12 cellular contexts compared by ENCODE assay signal in genomic region chr11:131884461-131885073, GRCh38.
DNase-seq lines count a peak whose midpoint lies in the region; ATAC-seq and TF ChIP-seq lines count a peak whose summit lies in the region.
"Had no signal": no experiment of that assay in that cellular context is flagged by ENCODE, and none has a peak within 500 bp of the region (broad histone marks: within the 10 kb centered on the region; RNA-seq: fewer than 3 reads in every experiment).

No MANE protein-coding gene starts in this region.

- in situ Hi-C loops in HAP-1 (cut with MboI; ENCODE audit: low sequenced_read_pairs), result no loop called here

- H3K4me1 ChIP-seq in endodermal cell (ENCODE audit: control insufficient read depth, insufficient read depth, low read length) (peaks cover 4% of the 10 kb centered on the region), HAP-1 (no peaks in the 10 kb centered on the region)
- H3K4me1 ChIP-seq: lower lobe of right lung had no signal

- no peak overlapping the region for H3K9ac ChIP-seq in endodermal cell (ENCODE audit: extremely low read depth, low read length, poor library complexity, severe bottlenecking)

- H3K27me3 ChIP-seq in endodermal cell (ENCODE audit: control insufficient read depth, insufficient read depth, low read length, poor library complexity, severe bottlenecking) (peaks cover 51% of the 10 kb centered on the region), HAP-1 (ENCODE audit: low read depth) (no peaks in the 10 kb centered on the region)
- H3K27me3 ChIP-seq: uterus had no signal

- H3K9me3 ChIP-seq in endodermal cell (ENCODE audit: control insufficient read depth, low read length) (no peaks in the 10 kb centered on the region), HAP-1 (no peaks in the 10 kb centered on the region)
- H3K9me3 ChIP-seq: lower lobe of right lung, uterus had no signal

- H3K4me3 Mint-ChIP-seq in endodermal cell, result no peak overlapping the region
- H3K4me3 Mint-ChIP-seq in T-helper 2 cell treated with Interferon-gamma antibody and Interleukin-4, amounts not matched to agents 5 μg/mL and 100 μg/mL, for 36 hours, result no peak overlapping the region
- H3K4me3 Mint-ChIP-seq: B cell had no signal

- 91 to 92% methylated on average over 5 to 8 of the region's 8 CpGs for WGBS in endodermal cell (ENCODE audit: insufficient coverage in 1 of 2, insufficient read length in 1 of 2), 2 experiments
- WGBS in lower leg skin, 2 donors, result 77 to 78% methylated on average over 8 of the region's 8 CpGs

- ATAC-seq in GM18517 (IDR thresholded peaks at IDR 0.05; ENCODE audit: unreplicated experiment) (peak; percentile 63), GM21576 (IDR thresholded peaks at IDR 0.05; ENCODE audit: unreplicated experiment) (peak; percentile 52), HG03354 (IDR thresholded peaks at IDR 0.05; ENCODE audit: poor library complexity, severe bottlenecking, unreplicated experiment) (peak; percentile 76)
- no peak for ATAC-seq in activated CD4-positive, CD25-positive, alpha-beta regulatory T cell treated with anti-CD3 and anti-CD28 coated beads, Interleukin-2, amount 50 U/mL, for 24 hours
- ATAC-seq: lower lobe of right lung had no signal

- intact Hi-C loops in lower leg skin (cut with DNase I; ENCODE audit: low total_unique reads), result no loop called here

- H3K27me3 Mint-ChIP-seq in endodermal cell (ENCODE audit: insufficient read depth), result peaks cover 58% of the 10 kb centered on the region
- H3K27me3 Mint-ChIP-seq in T-helper 2 cell treated with Interferon-gamma antibody and Interleukin-4, amounts not matched to agents 5 μg/mL and 100 μg/mL, for 36 hours (ENCODE audit: low read depth), result no peaks in the 10 kb centered on the region
- H3K27me3 Mint-ChIP-seq: B cell had no signal

- H3K4me3 ChIP-seq in endodermal cell (ENCODE audit: low read length) (no peak overlapping the region), lower leg skin (ENCODE audit: low read depth, poor library complexity, severe bottlenecking) (no peak overlapping the region), HAP-1 (no peak overlapping the region)
- H3K4me3 ChIP-seq: lower lobe of right lung, uterus had no signal

- TF ChIP-seq POLR2A in lower leg skin (IDR thresholded peaks at IDR 0.05), result no peak

- H3K4me1 Mint-ChIP-seq in endodermal cell, result peaks cover 11% of the 10 kb centered on the region
- H3K4me1 Mint-ChIP-seq in T-helper 2 cell treated with Interferon-gamma antibody and Interleukin-4, amounts not matched to agents 5 μg/mL and 100 μg/mL, for 36 hours (ENCODE audit: low read depth), result no peaks in the 10 kb centered on the region
- H3K4me1 Mint-ChIP-seq: B cell had no signal

- no peak overlapping the region for H3K27ac ChIP-seq in endodermal cell (ENCODE audit: low read depth, low read length)
- H3K27ac ChIP-seq: lower lobe of right lung, uterus had no signal

- TF ChIP-seq CTCF in endodermal cell (conservative IDR thresholded peaks at IDR 0.05), result peak; percentile 25
- no peak for TF ChIP-seq CTCF in lower leg skin (IDR thresholded peaks at IDR 0.05)

- no peak overlapping the region for H3K27ac Mint-ChIP-seq in endodermal cell
- no peak overlapping the region for H3K27ac Mint-ChIP-seq in T-helper 2 cell treated with Interferon-gamma antibody and Interleukin-4, amounts not matched to agents 5 μg/mL and 100 μg/mL, for 36 hours
- H3K27ac Mint-ChIP-seq: B cell had no signal

- no peaks in the 10 kb centered on the region for H3K36me3 Mint-ChIP-seq in endodermal cell (ENCODE audit: low read depth)
- H3K36me3 Mint-ChIP-seq in T-helper 2 cell treated with Interferon-gamma antibody and Interleukin-4, amounts not matched to agents 5 μg/mL and 100 μg/mL, for 36 hours (ENCODE audit: low read depth), result no peaks in the 10 kb centered on the region

- H3K9me3 Mint-ChIP-seq in endodermal cell, result no peaks in the 10 kb centered on the region
- no peaks in the 10 kb centered on the region for H3K9me3 Mint-ChIP-seq in T-helper 2 cell treated with Interferon-gamma antibody and Interleukin-4, amounts not matched to agents 5 μg/mL and 100 μg/mL, for 36 hours

- H3K36me3 ChIP-seq in endodermal cell (ENCODE audit: control insufficient read depth, insufficient read depth, low read length), result no peaks in the 10 kb centered on the region
- no peaks in the 10 kb centered on the region for H3K36me3 ChIP-seq in HAP-1 (replicated peaks)
- H3K36me3 ChIP-seq: lower lobe of right lung, uterus had no signal

- no peak for DNase-seq in endodermal cell
- no peak for DNase-seq in lower leg skin (ENCODE audit: low spot score in 2 of 2)
- DNase-seq in HAP-1 (ENCODE audit: low spot score in 2 of 2), result no peak
- no peak for DNase-seq in T-helper 2 cell treated with Interferon-gamma antibody and Interleukin-4, amounts not matched to agents 5 μg/mL and 100 μg/mL, for 36 hours (ENCODE audit: low spot score)
- DNase-seq: lower lobe of right lung; stimulated activated CD4-positive, alpha-beta T cell treated with anti-CD3 and anti-CD28 coated beads, Interleukin-12 subunit alpha, Interleukin-12 subunit beta, amount 100 ng/mL, for 4 hours; uterus had no signal

Comparison
In these comparisons a context has a peak if more than half of its experiments do, and no peak if none do; other contexts are left out.
1. ATAC-seq: peak in GM18517 (single experiment), GM21576 (single experiment) and HG03354 (single experiment); none in activated CD4-positive, CD25-positive, alpha-beta regulatory T cell treated with anti-CD3 and anti-CD28 coated beads, Interleukin-2, amount 50 U/mL, for 24 hours (0 of 2).